ENCODE assay signal across 21 cellular contexts in the genomic region with DNA sequence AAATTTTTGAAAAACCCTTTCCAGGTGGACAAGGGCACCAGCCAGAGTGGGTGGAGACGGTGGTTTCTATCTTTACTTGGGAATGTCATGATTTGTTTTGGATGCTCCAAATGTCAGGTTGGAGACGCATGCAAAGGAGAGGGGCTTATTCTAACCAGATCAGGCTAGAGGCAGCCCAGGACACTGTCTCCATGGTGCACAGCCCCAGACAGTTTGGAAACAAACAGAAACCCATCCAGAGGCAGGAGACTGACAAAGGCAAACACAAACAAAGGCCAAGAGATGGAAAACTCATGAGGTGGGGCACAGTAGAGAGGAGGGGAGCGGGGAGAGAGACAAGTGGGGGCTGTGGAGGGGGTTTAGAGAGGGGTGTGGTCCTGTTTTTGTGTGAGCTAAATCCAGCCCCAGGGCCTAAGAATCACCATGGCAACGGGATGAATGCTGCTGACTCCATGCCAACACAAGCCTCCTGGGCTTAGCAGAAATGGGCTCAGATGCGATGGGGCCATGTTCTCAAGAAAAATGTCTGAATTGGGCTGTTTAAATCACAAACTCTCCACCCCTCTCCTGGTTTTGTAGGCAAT. TPM values are rescaled to one million over a fixed set of nuclear protein-coding genes. Genes with fewer than 3 reads are reported as not detected.
DNase-seq lines count a peak whose midpoint lies in the region; ATAC-seq and TF ChIP-seq lines count a peak whose summit lies in the region.
"Had no signal": no experiment of that assay in that cellular context is flagged by ENCODE, and none has a peak within 500 bp of the region (broad histone marks: within the 10 kb centered on the region; RNA-seq: fewer than 3 reads in every experiment).

No MANE protein-coding gene starts in this region.

- H3K4me3 ChIP-seq in GM23338 = no peak overlapping the region
- no peak overlapping the region for H3K4me3 ChIP-seq in NT2/D1 (ENCODE audit: insufficient read length, low read depth)
- H3K4me3 ChIP-seq in mucosa of descending colon = no peak overlapping the region
- H3K4me3 ChIP-seq: cardiac muscle cell, lower lobe of right lung, SK-N-MC, suprapubic skin had no signal

- POLR2A ChIA-PET in HEK293T (lab: Yijun Ruan, JAX) = no interaction called here

- TF ChIP-seq CTCF in GM23338 (conservative IDR thresholded peaks at IDR 0.05; ENCODE audit: low read depth in 2 of 2) (no peak), mucosa of descending colon (IDR thresholded peaks at IDR 0.05) (no peak)

- CTCF ChIA-PET in HEK293T (lab: Yijun Ruan, JAX) = no interaction called here

- intact Hi-C loops in mucosa of descending colon (cut with DNase I, micrococcal nuclease) = loop anchor here in 1 of 2 donors (10.0 kb wide), 1 partner anchor 60 kb away; no protein-coding TSS in a partner anchor

- H3K9me2 ChIP-seq in GM23338 (ENCODE audit: insufficient read depth) = no peaks in the 10 kb centered on the region

- no peaks in the 10 kb centered on the region for H3K9me3 Mint-ChIP-seq in GM23338
- H3K9me3 Mint-ChIP-seq: activated CD4-positive, alpha-beta T cell treated with anti-CD3 and anti-CD28 coated beads, Interleukin-2, amount 10 ng/mL, durations not matched to agents 7 days and 5 days; activated naive CD4-positive, alpha-beta T cell treated with anti-CD3 and anti-CD28 coated beads, Interleukin-2, amount 50 U/mL, for 24 hours; naive thymus-derived CD8-positive, alpha-beta T cell had no signal

- no peaks in the 10 kb centered on the region for H4K20me1 ChIP-seq in GM23338 (replicated peaks; ENCODE audit: insufficient read depth)

- H3K9ac ChIP-seq in NT2/D1 (ENCODE audit: insufficient read length, low read depth) = no peak overlapping the region

- DNase-seq in GM23338 (ENCODE audit: low spot score) (peak; percentile 38), NT2/D1 (ENCODE audit: low read depth, low spot score) (peak; percentile 90), mucosa of descending colon (no peak), HEK293T (ENCODE audit: extremely low spot score) (no peak), CD1c-positive myeloid dendritic cell (ENCODE audit: extremely low spot score) (no peak)
- no peak for DNase-seq in central memory CD4-positive, alpha-beta T cell
- DNase-seq: activated CD4-positive, alpha-beta T cell treated with anti-CD3 and anti-CD28 coated beads, Interleukin-2, amount 10 ng/mL, durations not matched to agents 7 days and 5 days; activated T-cell treated with anti-CD3 and anti-CD28 coated beads for 4 hours; effector memory CD4-positive, alpha-beta T cell; GF-D8; GOT3; lower lobe of right lung; naive thymus-derived CD8-positive, alpha-beta T cell; NCI-H1694; NCI-H510A treated with DMSO at 0.1 percent for 48 hours; PC-3 had no signal

- no peak overlapping the region for H3K27ac Mint-ChIP-seq in GM23338
- H3K27ac Mint-ChIP-seq: activated CD4-positive, alpha-beta T cell treated with anti-CD3 and anti-CD28 coated beads, Interleukin-2, amount 10 ng/mL, durations not matched to agents 7 days and 5 days; activated naive CD4-positive, alpha-beta T cell treated with anti-CD3 and anti-CD28 coated beads, Interleukin-2, amount 50 U/mL, for 24 hours had no signal

- H3F3A ChIP-seq in GM23338 (replicated peaks; ENCODE audit: low read depth) = no peaks in the 10 kb centered on the region

- H3K4me1 Mint-ChIP-seq in GM23338 = peaks cover 7% of the 10 kb centered on the region; the same call in 1 of the 3 replicates
- H3K4me1 Mint-ChIP-seq: activated CD4-positive, alpha-beta T cell treated with anti-CD3 and anti-CD28 coated beads, Interleukin-2, amount 10 ng/mL, durations not matched to agents 7 days and 5 days had no signal

- H3K4me2 ChIP-seq in GM23338 = no peak overlapping the region

- no peaks in the 10 kb centered on the region for H3K36me3 Mint-ChIP-seq in GM23338 (ENCODE audit: low read depth)

- H3K27me3 ChIP-seq in GM23338 (ENCODE audit: insufficient read depth) (no peaks in the 10 kb centered on the region), NT2/D1 (ENCODE audit: insufficient read depth, insufficient read length) (no peaks in the 10 kb centered on the region)
- H3K27me3 ChIP-seq: cardiac muscle cell, suprapubic skin had no signal

- no peaks in the 10 kb centered on the region for H3K4me1 ChIP-seq in GM23338 (ENCODE audit: insufficient read depth)
- peaks cover 16% of the 10 kb centered on the region for H3K4me1 ChIP-seq in NT2/D1 (ENCODE audit: insufficient read depth, insufficient read length)
- H3K4me1 ChIP-seq in mucosa of descending colon (ENCODE audit: low read depth) = no peaks in the 10 kb centered on the region

- ATAC-seq in GM23338 (peak; percentile 69), mucosa of descending colon (peak; percentile 28)
- ATAC-seq: lower lobe of right lung; naive thymus-derived CD8-positive, alpha-beta T cell; PC-3 had no signal

- no peak overlapping the region for H2AFZ ChIP-seq in GM23338

- no peak overlapping the region for H3K27ac ChIP-seq in GM23338 (ENCODE audit: low read depth)
- H3K27ac ChIP-seq: cardiac muscle cell, lower lobe of right lung, SK-N-MC, suprapubic skin had no signal

- H3K27me3 Mint-ChIP-seq in GM23338 (ENCODE audit: insufficient read depth, low read depth, poor library complexity) = no peaks in the 10 kb centered on the region
- H3K27me3 Mint-ChIP-seq: activated CD4-positive, alpha-beta T cell treated with anti-CD3 and anti-CD28 coated beads, Interleukin-2, amount 10 ng/mL, durations not matched to agents 7 days and 5 days; activated naive CD4-positive, alpha-beta T cell treated with anti-CD3 and anti-CD28 coated beads, Interleukin-2, amount 50 U/mL, for 24 hours; naive thymus-derived CD8-positive, alpha-beta T cell had no signal

- H3K79me2 ChIP-seq in GM23338 (replicated peaks; ENCODE audit: insufficient read depth) = no peaks in the 10 kb centered on the region

- no peak overlapping the region for H3K4me3 Mint-ChIP-seq in GM23338
- H3K4me3 Mint-ChIP-seq: activated CD4-positive, alpha-beta T cell treated with anti-CD3 and anti-CD28 coated beads, Interleukin-2, amount 10 ng/mL, durations not matched to agents 7 days and 5 days; activated naive CD4-positive, alpha-beta T cell treated with anti-CD3 and anti-CD28 coated beads, Interleukin-2, amount 50 U/mL, for 24 hours; naive thymus-derived CD8-positive, alpha-beta T cell had no signal

- H3K9me3 ChIP-seq in NT2/D1 (ENCODE audit: insufficient read depth, low read length) (no peaks in the 10 kb centered on the region), mucosa of descending colon (no peaks in the 10 kb centered on the region)
- H3K9me3 ChIP-seq: lower lobe of right lung, suprapubic skin had no signal

- H3K36me3 ChIP-seq in GM23338 (ENCODE audit: insufficient read depth) (no peaks in the 10 kb centered on the region), NT2/D1 (ENCODE audit: insufficient read depth, insufficient read length, low read length) (no peaks in the 10 kb centered on the region), mucosa of descending colon (ENCODE audit: low read depth) (no peaks in the 10 kb centered on the region)

TF ChIP-seq in GM23338, 12 proteins besides CTCF, POLR2A, EP300 and RAD21 (continues in another document):
- TF ChIP-seq EZH2phosphoT487 (IDR thresholded peaks at IDR 0.05; ENCODE audit: unreplicated experiment) (no peak), ZNF331 (CRISPR knock-in tag; IDR thresholded peaks at IDR 0.05; ENCODE audit: low read depth) (no peak)
- TF ChIP-seq, protein P1, sequence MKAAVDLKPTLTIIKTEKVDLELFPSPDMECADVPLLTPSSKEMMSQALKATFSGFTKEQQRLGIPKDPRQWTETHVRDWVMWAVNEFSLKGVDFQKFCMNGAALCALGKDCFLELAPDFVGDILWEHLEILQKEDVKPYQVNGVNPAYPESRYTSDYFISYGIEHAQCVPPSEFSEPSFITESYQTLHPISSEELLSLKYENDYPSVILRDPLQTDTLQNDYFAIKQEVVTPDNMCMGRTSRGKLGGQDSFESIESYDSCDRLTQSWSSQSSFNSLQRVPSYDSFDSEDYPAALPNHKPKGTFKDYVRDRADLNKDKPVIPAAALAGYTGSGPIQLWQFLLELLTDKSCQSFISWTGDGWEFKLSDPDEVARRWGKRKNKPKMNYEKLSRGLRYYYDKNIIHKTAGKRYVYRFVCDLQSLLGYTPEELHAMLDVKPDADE (IDR thresholded peaks at IDR 0.05) = no peak

TF ChIP-seq in HEK293T, 16 proteins besides CTCF, POLR2A, EP300 and RAD21 (continues in another document):
- TF ChIP-seq TARDBP (IDR thresholded peaks at IDR 0.05) (no peak), ELF4 (IDR thresholded peaks at IDR 0.05) (no peak), SUZ12 (IDR thresholded peaks at IDR 0.05) (no peak), CTBP1 (IDR thresholded peaks at IDR 0.05; ENCODE audit: borderline replicate concordance) (no peak), BHLHE40 (IDR thresholded peaks at IDR 0.05; ENCODE audit: borderline replicate concordance) (no peak), HDGF (IDR thresholded peaks at IDR 0.05; ENCODE audit: borderline replicate concordance) (no peak), L3MBTL2 (conservative IDR thresholded peaks at IDR 0.05) (no peak), SP1 (IDR thresholded peaks at IDR 0.05) (no peak), NFRKB (IDR thresholded peaks at IDR 0.05) (no peak), ZNF384 (IDR thresholded peaks at IDR 0.05) (no peak), LEF1 (IDR thresholded peaks at IDR 0.05; ENCODE audit: borderline replicate concordance) (no peak)
- TF ChIP-seq, protein P2, sequence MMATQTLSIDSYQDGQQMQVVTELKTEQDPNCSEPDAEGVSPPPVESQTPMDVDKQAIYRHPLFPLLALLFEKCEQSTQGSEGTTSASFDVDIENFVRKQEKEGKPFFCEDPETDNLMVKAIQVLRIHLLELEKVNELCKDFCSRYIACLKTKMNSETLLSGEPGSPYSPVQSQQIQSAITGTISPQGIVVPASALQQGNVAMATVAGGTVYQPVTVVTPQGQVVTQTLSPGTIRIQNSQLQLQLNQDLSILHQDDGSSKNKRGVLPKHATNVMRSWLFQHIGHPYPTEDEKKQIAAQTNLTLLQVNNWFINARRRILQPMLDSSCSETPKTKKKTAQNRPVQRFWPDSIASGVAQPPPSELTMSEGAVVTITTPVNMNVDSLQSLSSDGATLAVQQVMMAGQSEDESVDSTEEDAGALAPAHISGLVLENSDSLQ (IDR thresholded peaks at IDR 0.05) = no peak

RNA-seq across cellular contexts. Expression of a gene that starts 32.4 kb away (rescaled TPM):
- 3.6 and 4.6 TPM in 2 replicates for total RNA-seq in GM23338 (2014; rRNA removed; shearing (Covaris generic))
- 4.1 and 4.4 TPM in 2 replicates for polyA plus RNA-seq in GM23338 (2016; fragmentation: Nextera tagmentation; extraction: Ambion mirVana)
- 10 to 100 TPM in 2 of 3 donors, 1 to 10 TPM in 1; 9.6 to 12.4 (median 12.1) TPM for total RNA-seq in mucosa of descending colon

RNA-seq across cellular contexts. Expression of a gene that starts 41.5 kb away (rescaled TPM):
- total RNA-seq in GM23338 (2014; rRNA removed; shearing (Covaris generic)) = not detected in 2 replicates
- not detected in 2 replicates for polyA plus RNA-seq in GM23338 (2016; fragmentation: Nextera tagmentation; extraction: Ambion mirVana)
- total RNA-seq in mucosa of descending colon = not detected
- total RNA-seq: activated CD4-positive, alpha-beta T cell treated with anti-CD3 and anti-CD28 coated beads, Interleukin-2, amount 10 ng/mL, durations not matched to agents 7 days and 5 days; cardiac muscle cell; HT1080; lower lobe of right lung; naive thymus-derived CD8-positive, alpha-beta T cell; PC-3; suprapubic skin had no signal
- polyA plus RNA-seq: cardiac muscle cell; naive thymus-derived CD8-positive, alpha-beta T cell had no signal

RNA-seq across cellular contexts. Expression of a gene that starts 43.1 kb away (rescaled TPM):
- total RNA-seq in GM23338 (2014; rRNA removed; shearing (Covaris generic)) = 0.03 TPM in 1 of 2 replicates, not detected in the other
- not detected in 2 replicates for polyA plus RNA-seq in GM23338 (2016; fragmentation: Nextera tagmentation; extraction: Ambion mirVana)
- total RNA-seq in mucosa of descending colon = 10 to 100 TPM in 2 of 3 donors, 1 to 10 TPM in 1; 2.7 to 14.7 (median 10.3) TPM
- total RNA-seq: PC-3 had no signal

RNA-seq across cellular contexts. Expression of a gene that starts 50.1 kb away (rescaled TPM):
- not detected in 2 replicates for total RNA-seq in GM23338 (2014; rRNA removed; shearing (Covaris generic))
- polyA plus RNA-seq in GM23338 (2016; fragmentation: Nextera tagmentation; extraction: Ambion mirVana) = not detected in 2 replicates
- total RNA-seq in mucosa of descending colon = 10 to 100 TPM in 2 of 3 donors, not detected in 1; 15.9 to 32.0 TPM
- total RNA-seq: cardiac muscle cell, HT1080, PC-3, suprapubic skin had no signal
- polyA plus RNA-seq: cardiac muscle cell; naive thymus-derived CD8-positive, alpha-beta T cell had no signal

Comparison
In these comparisons a context has a peak if more than half of its experiments do, and no peak if none do; other contexts are left out.
1. DNase-seq: peak in GM23338 (single experiment) and NT2/D1 (single experiment); none in mucosa of descending colon (0 of 3), central memory CD4-positive, alpha-beta T cell (single experiment), HEK293T (single experiment) and CD1c-positive myeloid dendritic cell (single experiment).